In genomic region chr5:135289651-135290050, GRCh38 we compare ENCODE assay signal across 35 cellular contexts.
"Had no signal": no experiment of that assay in that cellular context is flagged by ENCODE, and none has a peak within 500 bp of the region (broad histone marks: within the 10 kb centered on the region; RNA-seq: fewer than 3 reads in every experiment).

No MANE protein-coding gene starts in this region.

- H3K4me2 ChIP-seq: PC-9 had no signal

- H3K27ac ChIP-seq: brain microvascular endothelial cell, cardiac muscle cell, PC-9, RWPE1, WERI-Rb-1 had no signal

- DNase-seq: activated CD4-positive, alpha-beta T cell treated with anti-CD3 and anti-CD28 coated beads for 1 hour; activated CD4-positive, alpha-beta T cell treated with anti-CD3 and anti-CD28 coated beads for 48 hours; activated CD4-positive, CD25-positive, alpha-beta regulatory T cell; activated CD8-positive, alpha-beta T cell treated with anti-CD3 and anti-CD28 coated beads for 36 hours; activated effector memory CD4-positive, alpha-beta T cell treated with anti-CD3 and anti-CD28 coated beads, Interleukin-2, amount 50 U/mL, for 16 hours; activated naive CD4-positive, alpha-beta T cell; activated naive CD4-positive, alpha-beta T cell treated with anti-CD3 and anti-CD28 coated beads, Interleukin-2, amount 50 U/mL, for 16 hours; activated naive CD8-positive, alpha-beta T cell treated with anti-CD3 and anti-CD28 coated beads for 36 hours; activated T-cell treated with anti-CD3 and anti-CD28 coated beads, Interleukin-2, amount 50 U/mL, for 1 hour; activated T-cell treated with anti-CD3 and anti-CD28 coated beads, Interleukin-2, amount 50 U/mL, for 72 hours; amniotic stem cell; aorta; brain microvascular endothelial cell; Karpas-422; MG63; NCI-H1048; NCI-H1436 treated with DMSO at 0.1 percent for 48 hours; NCI-H1694 treated with DMSO at 0.1 percent for 48 hours; NCI-H2029; NCI-H345; NCI-H510A; NCI-H526; NCI-H748 treated with DMSO at 0.1 percent for 48 hours; NK-92 treated with Interleukin-12 subunit alpha and Interleukin-12 subunit beta, amount 100 ng/mL, for 24 hours; PC-9; Right ventricle myocardium superior; SW 1271; T-helper 1 cell; T-helper 2 cell; T-helper 9 cell; WERI-Rb-1 had no signal

- H3K36me3 ChIP-seq: brain microvascular endothelial cell, cardiac muscle cell, MG63, WERI-Rb-1 had no signal

- H3K27me3 ChIP-seq: brain microvascular endothelial cell, MG63 had no signal

- FAIRE-seq: RCC 7860 had no signal

- ATAC-seq: activated CD8-positive, alpha-beta T cell treated with anti-CD3 and anti-CD28 coated beads for 36 hours; activated T-cell treated with anti-CD3 and anti-CD28 coated beads, Interleukin-2, amount 50 U/mL, for 72 hours; activated T-helper 17 cell treated with anti-CD3 and anti-CD28 coated beads, Interleukin-2, amount 50 U/mL, for 72 hours had no signal

- H3K4me3 ChIP-seq: cardiac muscle cell, MG63, PC-9 had no signal

- H2AFZ ChIP-seq: PC-9 had no signal
